ENCODE assay signal across 1 cellular context in genomic region chr22:20118572-20119020, GRCh38.
TF ChIP-seq lines count a peak whose summit lies in the region.

No MANE protein-coding gene starts in this region.

TF ChIP-seq in K562, 482 proteins besides CTCF, POLR2A, EP300 and RAD21 (continued from another document and continues in another):
- TF ChIP-seq THAP12 (CRISPR knock-in tag; IDR thresholded peaks at IDR 0.05) (peak; percentile 81; the same call in 1 of the 2 replicates), FOXJ3 (CRISPR knock-in tag; IDR thresholded peaks at IDR 0.05) (no peak), AFF1 (IDR thresholded peaks at IDR 0.05; ENCODE audit: low read depth in 1 of 2, partially characterized antibody in 2 of 2) (peak in 1 of 2 experiments; percentile 28), ZMIZ1 (IDR thresholded peaks at IDR 0.05; ENCODE audit: low read depth in 2 of 2, low read length in 2 of 2) (peak in 1 of 2 experiments; percentile 53; a peak in 2 of 4 replicates), POLR2AphosphoS5 (IDR thresholded peaks at IDR 0.05; ENCODE audit: control insufficient read depth, insufficient read depth, low read depth, low read length) (no peak), ZNF316 (IDR thresholded peaks at IDR 0.05) (no peak), TSHZ1 (CRISPR knock-in tag; IDR thresholded peaks at IDR 0.05) (no peak), ATF6 (CRISPR knock-in tag; IDR thresholded peaks at IDR 0.05) (no peak), ZNF239 (CRISPR knock-in tag; IDR thresholded peaks at IDR 0.05) (no peak), ZNF586 (CRISPR knock-in tag; conservative IDR thresholded peaks at IDR 0.05) (no peak), WHSC1 (IDR thresholded peaks at IDR 0.05; ENCODE audit: low read length) (peak; percentile 69), NR1H2 (CRISPR knock-in tag; IDR thresholded peaks at IDR 0.05) (no peak), SMAD4 (CRISPR knock-in tag; conservative IDR thresholded peaks at IDR 0.05) (no peak), ZBTB33 (CRISPR knock-in tag; IDR thresholded peaks at IDR 0.05) (no peak), HDAC1 (IDR thresholded peaks at IDR 0.05) (peak in 1 of 2 experiments; percentile 52; a peak in 2 of 4 replicates), HINFP (tag; conservative IDR thresholded peaks at IDR 0.05; ENCODE audit: low read depth) (no peak), TFAM (CRISPR knock-in tag; conservative IDR thresholded peaks at IDR 0.05) (no peak), TCF3 (CRISPR knock-in tag; IDR thresholded peaks at IDR 0.05) (no peak), ZHX1 (conservative IDR thresholded peaks at IDR 0.05; ENCODE audit: low read length) (0 out of 2 replicates have a peak, but pooled peaks have one; percentile 25), PRMT5 (CRISPR knock-in tag; IDR thresholded peaks at IDR 0.05) (no peak)
